ENCODE assay signal across 11 cellular contexts in the genomic region with DNA sequence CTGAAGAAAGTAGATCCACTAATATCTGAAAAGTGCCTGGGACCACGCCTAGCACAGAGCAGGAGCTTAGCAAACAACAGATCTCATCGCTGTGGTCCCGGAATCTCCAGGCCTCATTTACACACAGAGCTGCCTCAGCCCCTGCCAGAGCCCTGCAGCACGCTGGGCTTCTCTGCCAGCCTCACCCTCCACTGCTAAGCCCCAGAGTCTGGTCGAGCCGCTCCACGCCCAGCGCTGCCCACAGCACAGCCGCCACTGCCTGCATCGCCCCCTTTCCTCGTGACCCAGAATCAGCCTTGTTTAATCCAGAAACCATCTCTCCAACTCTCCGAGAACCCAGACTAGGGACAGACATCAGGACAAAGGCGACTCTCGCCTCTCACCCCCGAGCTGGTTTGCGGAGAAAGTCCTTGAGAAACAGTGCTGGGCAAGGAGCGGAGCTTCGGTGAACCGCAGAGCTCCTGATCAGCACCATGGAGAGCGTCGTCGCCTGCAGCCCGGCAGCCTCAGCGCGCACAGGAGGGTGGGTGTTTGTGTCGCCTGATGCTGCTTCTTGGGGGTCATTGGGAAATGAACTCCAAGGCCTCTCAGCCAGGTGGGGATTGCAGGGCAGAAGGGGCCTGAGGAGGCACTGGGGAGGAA.
A peak's percentile ranks its signal among the peaks of the same experiment; 100 is the strongest.
DNase-seq lines count a peak whose midpoint lies in the region; ATAC-seq and TF ChIP-seq lines count a peak whose summit lies in the region.
"Had no signal": no experiment of that assay in that cellular context is flagged by ENCODE, and none has a peak within 500 bp of the region (broad histone marks: within the 10 kb centered on the region; RNA-seq: fewer than 3 reads in every experiment).

No MANE protein-coding gene starts in this region.

- H3K4me3 ChIP-seq in NB4 (ENCODE audit: low read depth, low read length) (no peak overlapping the region), endodermal cell (ENCODE audit: low read length) (no peak overlapping the region), neural cell (ENCODE audit: low read length) (no peak overlapping the region)
- H3K4me3 ChIP-seq: prostate gland had no signal

- WGBS in endodermal cell (ENCODE audit: insufficient coverage in 1 of 2, insufficient read length in 1 of 2), 2 experiments, result 27 to 45% methylated on average over 15 to 26 of the region's 26 CpGs

- H3K9ac ChIP-seq in endodermal cell (ENCODE audit: extremely low read depth, low read length, poor library complexity, severe bottlenecking) (no peak overlapping the region), neural cell (ENCODE audit: low read length) (no peak overlapping the region)

- intact Hi-C loops in natural killer cell (cut with micrococcal nuclease), result no loop called here

- no peaks in the 10 kb centered on the region for H3K4me1 ChIP-seq in endodermal cell (ENCODE audit: control insufficient read depth, insufficient read depth, low read length)
- H3K4me1 ChIP-seq: prostate gland had no signal

- no peak overlapping the region for H3K4me3 Mint-ChIP-seq in endodermal cell
- no peak overlapping the region for H3K4me3 Mint-ChIP-seq in natural killer cell
- H3K4me3 Mint-ChIP-seq in osteocyte (ENCODE audit: unreplicated experiment), result no peak overlapping the region
- H3K4me3 Mint-ChIP-seq: immature natural killer cell had no signal

- no peak for TF ChIP-seq CTCF in GM13977 (IDR thresholded peaks at IDR 0.05; ENCODE audit: extremely low read depth, insufficient read depth, missing control alignments)
- no peak for TF ChIP-seq CTCF in NB4 (IDR thresholded peaks at IDR 0.05; ENCODE audit: low read depth, low read length)
- TF ChIP-seq CTCF in endodermal cell (conservative IDR thresholded peaks at IDR 0.05), result no peak
- no peak for TF ChIP-seq CTCF in neural cell (IDR thresholded peaks at IDR 0.05; ENCODE audit: poor library complexity, severe bottlenecking)
- no peak for TF ChIP-seq CTCF in natural killer cell (IDR thresholded peaks at IDR 0.05)
- TF ChIP-seq CTCF in osteocyte (IDR thresholded peaks at IDR 0.05), result no peak

- H3K4me1 Mint-ChIP-seq in endodermal cell, result no peaks in the 10 kb centered on the region
- H3K4me1 Mint-ChIP-seq in natural killer cell, result no peaks in the 10 kb centered on the region
- H3K4me1 Mint-ChIP-seq in osteocyte (ENCODE audit: unreplicated experiment), result no peaks in the 10 kb centered on the region
- H3K4me1 Mint-ChIP-seq: immature natural killer cell had no signal

- H3K27ac Mint-ChIP-seq in endodermal cell, result no peak overlapping the region
- no peak overlapping the region for H3K27ac Mint-ChIP-seq in natural killer cell
- H3K27ac Mint-ChIP-seq in osteocyte (ENCODE audit: unreplicated experiment), result no peak overlapping the region
- H3K27ac Mint-ChIP-seq: immature natural killer cell had no signal

- H4K20me1 ChIP-seq in neural cell (ENCODE audit: insufficient read depth), result no peaks in the 10 kb centered on the region

- no peaks in the 10 kb centered on the region for H3K9me2 ChIP-seq in neural cell (ENCODE audit: insufficient read depth, low read length)

- no peaks in the 10 kb centered on the region for H3K36me3 Mint-ChIP-seq in endodermal cell (ENCODE audit: low read depth)
- no peaks in the 10 kb centered on the region for H3K36me3 Mint-ChIP-seq in natural killer cell
- no peaks in the 10 kb centered on the region for H3K36me3 Mint-ChIP-seq in osteocyte (ENCODE audit: unreplicated experiment)
- H3K36me3 Mint-ChIP-seq: immature natural killer cell had no signal

- H3K27ac ChIP-seq in endodermal cell (ENCODE audit: low read depth, low read length) (no peak overlapping the region), neural cell (ENCODE audit: low read length) (no peak overlapping the region)
- H3K27ac ChIP-seq: prostate gland had no signal

- H2AFZ ChIP-seq in neural cell (ENCODE audit: low read depth, low read length), result no peak overlapping the region

- no peaks in the 10 kb centered on the region for H3F3A ChIP-seq in neural cell (ENCODE audit: insufficient read depth, low read length, poor library complexity, severe bottlenecking)

- DNase-seq in GM13977 (ENCODE audit: low spot score) (peak; percentile 66), NB4 (ENCODE audit: low read depth) (peak; percentile 55), endodermal cell (peak; percentile 89), SKM-1 treated with dmso at 0.1 percent for 144 hours (lab: John Stamatoyannopoulos, UW; ENCODE audit: unreplicated experiment) (no peak), natural killer cell (no peak), osteocyte (ENCODE audit: extremely low spot score, unreplicated experiment) (no peak)
- DNase-seq in stimulated activated CD4-positive, alpha-beta T cell treated with anti-CD3 and anti-CD28 coated beads, Interleukin-4, amount 100 ng/mL, for 1 hour, result no peak
- DNase-seq: activated T-cell treated with anti-CD3 and anti-CD28 coated beads for 4 hours, immature natural killer cell had no signal

- no peak for TF ChIP-seq RAD21 in neural cell (conservative IDR thresholded peaks at IDR 0.05)

- H3K27me3 Mint-ChIP-seq in endodermal cell (ENCODE audit: insufficient read depth) (peaks cover 9% of the 10 kb centered on the region), natural killer cell (ENCODE audit: low read depth in 2 of 2) (peaks cover 0 to 6% of the 10 kb centered on the region in 2 donors), osteocyte (ENCODE audit: unreplicated experiment) (no peaks in the 10 kb centered on the region)

- in situ Hi-C loops in GM13977 (cut with MboI; ENCODE audit: low pct_unique_long_range_greater_than_20kb, low sequenced_read_pairs, unreplicated experiment), result no loop called here

- H3K79me2 ChIP-seq in neural cell (replicated peaks; ENCODE audit: insufficient read depth, low read length), result no peaks in the 10 kb centered on the region

- ATAC-seq in natural killer cell, result no peak

- peaks cover 8% of the 10 kb centered on the region for H3K27me3 ChIP-seq in endodermal cell (ENCODE audit: control insufficient read depth, insufficient read depth, low read length, poor library complexity, severe bottlenecking)
- H3K27me3 ChIP-seq in neural cell (ENCODE audit: insufficient read depth, low read depth, low read length), result no peaks in the 10 kb centered on the region

- no peaks in the 10 kb centered on the region for H3K9me3 ChIP-seq in endodermal cell (ENCODE audit: control insufficient read depth, low read length)
- H3K9me3 ChIP-seq in neural cell (ENCODE audit: low read length), result no peaks in the 10 kb centered on the region
- H3K9me3 ChIP-seq: prostate gland had no signal

- no peak for TF ChIP-seq EP300 in neural cell (conservative IDR thresholded peaks at IDR 0.05; ENCODE audit: poor library complexity, severe bottlenecking)

- no peak for TF ChIP-seq POLR2A in NB4 (IDR thresholded peaks at IDR 0.05; ENCODE audit: extremely low read depth, insufficient read length)

- H3K36me3 ChIP-seq in endodermal cell (ENCODE audit: control insufficient read depth, insufficient read depth, low read length), result no peaks in the 10 kb centered on the region
- no peaks in the 10 kb centered on the region for H3K36me3 ChIP-seq in neural cell (ENCODE audit: insufficient read depth, low read length)
- H3K36me3 ChIP-seq: prostate gland had no signal

- no peak overlapping the region for H3K4me2 ChIP-seq in neural cell (ENCODE audit: low read length)

- H3K9me3 Mint-ChIP-seq in endodermal cell (no peaks in the 10 kb centered on the region), natural killer cell (no peaks in the 10 kb centered on the region), osteocyte (ENCODE audit: unreplicated experiment) (no peaks in the 10 kb centered on the region)
- H3K9me3 Mint-ChIP-seq: immature natural killer cell had no signal

TF ChIP-seq in neural cell, 6 proteins besides CTCF, POLR2A, EP300 and RAD21:
- TF ChIP-seq TAF1 (IDR thresholded peaks at IDR 0.05; ENCODE audit: low read depth) (no peak), POLR2AphosphoS5 (IDR thresholded peaks at IDR 0.05) (no peak)
- TF ChIP-seq, protein P1, sequence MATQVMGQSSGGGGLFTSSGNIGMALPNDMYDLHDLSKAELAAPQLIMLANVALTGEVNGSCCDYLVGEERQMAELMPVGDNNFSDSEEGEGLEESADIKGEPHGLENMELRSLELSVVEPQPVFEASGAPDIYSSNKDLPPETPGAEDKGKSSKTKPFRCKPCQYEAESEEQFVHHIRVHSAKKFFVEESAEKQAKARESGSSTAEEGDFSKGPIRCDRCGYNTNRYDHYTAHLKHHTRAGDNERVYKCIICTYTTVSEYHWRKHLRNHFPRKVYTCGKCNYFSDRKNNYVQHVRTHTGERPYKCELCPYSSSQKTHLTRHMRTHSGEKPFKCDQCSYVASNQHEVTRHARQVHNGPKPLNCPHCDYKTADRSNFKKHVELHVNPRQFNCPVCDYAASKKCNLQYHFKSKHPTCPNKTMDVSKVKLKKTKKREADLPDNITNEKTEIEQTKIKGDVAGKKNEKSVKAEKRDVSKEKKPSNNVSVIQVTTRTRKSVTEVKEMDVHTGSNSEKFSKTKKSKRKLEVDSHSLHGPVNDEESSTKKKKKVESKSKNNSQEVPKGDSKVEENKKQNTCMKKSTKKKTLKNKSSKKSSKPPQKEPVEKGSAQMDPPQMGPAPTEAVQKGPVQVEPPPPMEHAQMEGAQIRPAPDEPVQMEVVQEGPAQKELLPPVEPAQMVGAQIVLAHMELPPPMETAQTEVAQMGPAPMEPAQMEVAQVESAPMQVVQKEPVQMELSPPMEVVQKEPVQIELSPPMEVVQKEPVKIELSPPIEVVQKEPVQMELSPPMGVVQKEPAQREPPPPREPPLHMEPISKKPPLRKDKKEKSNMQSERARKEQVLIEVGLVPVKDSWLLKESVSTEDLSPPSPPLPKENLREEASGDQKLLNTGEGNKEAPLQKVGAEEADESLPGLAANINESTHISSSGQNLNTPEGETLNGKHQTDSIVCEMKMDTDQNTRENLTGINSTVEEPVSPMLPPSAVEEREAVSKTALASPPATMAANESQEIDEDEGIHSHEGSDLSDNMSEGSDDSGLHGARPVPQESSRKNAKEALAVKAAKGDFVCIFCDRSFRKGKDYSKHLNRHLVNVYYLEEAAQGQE (IDR thresholded peaks at IDR 0.05; ENCODE audit: borderline replicate concordance), result peak; percentile 69

Comparison
In these comparisons a context has a peak if more than half of its experiments do, and no peak if none do; other contexts are left out.
1. DNase-seq: peak in GM13977 (single experiment), NB4 (single experiment) and endodermal cell (single experiment); none in SKM-1 treated with dmso at 0.1 percent for 144 hours (single experiment), natural killer cell (single experiment), stimulated activated CD4-positive, alpha-beta T cell treated with anti-CD3 and anti-CD28 coated beads, Interleukin-4, amount 100 ng/mL, for 1 hour (single experiment) and osteocyte (single experiment).